10 cellular contexts compared by ENCODE assay signal in the genomic region with DNA sequence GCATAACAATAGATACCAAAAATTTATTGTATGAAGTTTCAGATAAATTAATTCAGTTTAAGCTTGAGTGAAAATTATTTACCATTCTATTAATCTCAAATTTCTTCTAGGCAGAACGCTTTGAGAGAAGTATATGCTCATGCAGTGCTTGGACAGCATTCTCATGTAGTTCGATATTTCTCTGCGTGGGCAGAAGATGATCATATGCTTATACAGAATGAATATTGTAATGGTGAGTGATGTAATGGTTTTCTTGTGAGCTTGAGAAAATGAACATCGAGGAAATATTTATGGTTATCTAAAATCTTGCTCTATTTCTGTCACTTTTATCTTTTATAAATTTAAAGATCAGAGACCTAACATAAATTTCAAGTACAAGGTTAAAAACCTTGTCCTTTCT. TPM values are rescaled to one million over a fixed set of nuclear protein-coding genes. Genes with fewer than 3 reads are reported as not detected.
DNase-seq lines count a peak whose midpoint lies in the region; ATAC-seq and TF ChIP-seq lines count a peak whose summit lies in the region.
"Had no signal": no experiment of that assay in that cellular context is flagged by ENCODE, and none has a peak within 500 bp of the region (broad histone marks: within the 10 kb centered on the region; RNA-seq: fewer than 3 reads in every experiment).

No MANE protein-coding gene starts in this region.

- intact Hi-C loops in heart left ventricle (cut with DNase I) (loop anchor here in 6 of 10 donors (2.0 to 5.0 kb wide), 3 partner anchors 35 to 115 kb away; a partner anchor contains a TSS), Right ventricle myocardium inferior (cut with DNase I) (loop anchor here (5.0 kb wide), 1 partner anchor 45 kb away; no protein-coding TSS in a partner anchor)

- peaks cover 46 to 51% of the 10 kb centered on the region in 2 donors for H3K4me1 Mint-ChIP-seq in immature natural killer cell

- H3K27me3 ChIP-seq in heart left ventricle (no peaks in the 10 kb centered on the region), adipocyte (replicated peaks; ENCODE audit: control insufficient read depth, insufficient read depth, low read length) (no peaks in the 10 kb centered on the region)

- DNase-seq in heart left ventricle (no peak), Right ventricle myocardium inferior (ENCODE audit: missing footprints) (no peak), adipocyte (ENCODE audit: low read depth) (peak; percentile 48), immature natural killer cell (no peak), GM13976 (ENCODE audit: low spot score) (no peak), NCI-H2227 (lab: John Stamatoyannopoulos, UW; ENCODE audit: unreplicated experiment) (no peak), germinal center (ENCODE audit: low spot score) (no peak)
- DNase-seq: activated CD4-positive, alpha-beta T cell treated with anti-CD3 and anti-CD28 coated beads for 1 hour; hypothalamus had no signal

- ATAC-seq in heart left ventricle: no peak
- ATAC-seq in Right ventricle myocardium inferior: no peak

- no peak for TF ChIP-seq CTCF in heart left ventricle (IDR thresholded peaks at IDR 0.05)
- TF ChIP-seq CTCF in GM13976 (IDR thresholded peaks at IDR 0.05; ENCODE audit: borderline replicate concordance, control extremely low read depth, extremely low read depth, insufficient read depth, missing control alignments): no peak

- H3K9ac ChIP-seq in adipocyte (ENCODE audit: low read length): peak overlapping the region; percentile 96

- peak overlapping the region in 10 of 12 donors; percentile 6 to 98 (median 92) for H3K27ac ChIP-seq in heart left ventricle
- no peak overlapping the region for H3K27ac ChIP-seq in urinary bladder (ENCODE audit: low read depth)

- WGBS in heart left ventricle, 4 donors: 33 to 37% (median 35%) methylated on average over 4 of the region's 4 CpGs
- WGBS in urinary bladder: 22% methylated on average over 4 of the region's 4 CpGs

- peak overlapping the region in 3 of 5 donors; percentile 80 to 86 (median 82) for H3K4me3 Mint-ChIP-seq in immature natural killer cell

- H3K9me3 ChIP-seq in heart left ventricle (no peaks in the 10 kb centered on the region), adipocyte (ENCODE audit: control insufficient read depth, low read length) (no peaks in the 10 kb centered on the region)

- H3K4me3 ChIP-seq in heart left ventricle (peak overlapping the region in 11 of 12 donors; percentile 9 to 90 (median 77)), adipocyte (ENCODE audit: low read length) (peak overlapping the region; percentile 90), urinary bladder (ENCODE audit: low read depth, low read length) (peak overlapping the region; percentile 27)

- H3K36me3 ChIP-seq in heart left ventricle (peaks cover 0 to 43% (median 18%) of the 10 kb centered on the region in 9 donors), adipocyte (ENCODE audit: control insufficient read depth, insufficient read depth, low read length, severe bottlenecking) (peaks cover 31% of the 10 kb centered on the region), urinary bladder (ENCODE audit: insufficient read depth) (no peaks in the 10 kb centered on the region)

- H3K9me3 Mint-ChIP-seq in immature natural killer cell: no peaks in the 10 kb centered on the region

- H3K36me3 Mint-ChIP-seq in immature natural killer cell: peaks cover 8 to 11% (median 9%) of the 10 kb centered on the region in 3 donors

- H3K27me3 Mint-ChIP-seq in immature natural killer cell (ENCODE audit: low read depth in 3 of 3): peaks cover 2 to 14% (median 4%) of the 10 kb centered on the region in 3 donors

- H3K27ac Mint-ChIP-seq in immature natural killer cell: peak overlapping the region; percentile 85 to 91 (median 88)

- TF ChIP-seq POLR2A in heart left ventricle (IDR thresholded peaks at IDR 0.05): no peak

- in situ Hi-C loops in GM13976 (cut with MboI; ENCODE audit: low sequenced_read_pairs, unreplicated experiment): no loop called here

- H3K4me1 ChIP-seq in heart left ventricle (peaks cover 0 to 42% (median 8%) of the 10 kb centered on the region in 12 donors), adipocyte (ENCODE audit: control insufficient read depth, insufficient read depth, low read length) (peaks cover 20% of the 10 kb centered on the region), urinary bladder (ENCODE audit: insufficient read depth) (no peaks in the 10 kb centered on the region)

RNA-seq across cellular contexts. Expression of a gene that starts 3.6 kb away (rescaled TPM):
- total RNA-seq in heart left ventricle: 10 to 100 TPM; 33.0 to 89.2 (median 68.7) TPM
- 10 to 100 TPM; 14.5 to 49.2 TPM for polyA plus RNA-seq in heart left ventricle
- 40.1 TPM for total RNA-seq in Right ventricle myocardium inferior
- 10 to 100 TPM in 1 of 3 donors, 1 to 10 TPM in 2; 7.7 to 11.4 (median 9.9) TPM for polyA plus RNA-seq in immature natural killer cell
- total RNA-seq in urinary bladder: 95.5 TPM
- 25.1 TPM for polyA plus RNA-seq in urinary bladder

Comparison
In these comparisons a context has a peak if more than half of its experiments do, and no peak if none do; other contexts are left out.
1. H3K4me3 ChIP-seq: peak in every context shown above with its lines; median percentile 90 in adipocyte; 77 in heart left ventricle; 27 in urinary bladder.